22 cellular contexts compared by ENCODE assay signal in the genomic region with DNA sequence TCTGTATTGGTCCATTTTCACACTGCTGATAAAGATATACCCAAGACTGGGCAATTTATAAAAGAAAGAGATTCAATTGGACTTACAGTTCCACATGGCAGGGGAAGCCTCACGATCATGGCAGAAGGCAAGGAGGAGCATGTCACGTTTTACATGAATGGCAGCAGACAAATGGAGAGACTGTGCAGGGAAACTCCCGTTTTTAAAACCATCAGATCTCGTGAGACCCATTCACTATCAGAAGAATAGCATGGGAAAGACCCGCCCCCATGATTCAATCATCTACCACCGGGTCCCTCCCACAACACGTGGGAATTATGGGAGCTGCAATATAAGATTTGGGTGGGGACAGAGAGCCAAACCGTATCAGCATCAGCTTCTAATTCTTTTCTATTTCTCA.
"Had no signal": no experiment of that assay in that cellular context is flagged by ENCODE, and none has a peak within 500 bp of the region (broad histone marks: within the 10 kb centered on the region; RNA-seq: fewer than 3 reads in every experiment).

No MANE protein-coding gene starts in this region.

- H3K27ac ChIP-seq: breast epithelium, foreskin keratinocyte, left ventricle myocardium inferior, ovary, prostate gland, WERI-Rb-1 had no signal

- H3K36me3 ChIP-seq: breast epithelium, left ventricle myocardium inferior, ovary, prostate gland, WERI-Rb-1 had no signal

- DNase-seq: activated CD4-positive, alpha-beta T cell treated with anti-CD3 and anti-CD28 coated beads for 1 hour; activated CD4-positive, alpha-beta T cell treated with anti-CD3 and anti-CD28 coated beads, Interleukin-2, amount 50 U/mL, for 1 hour; activated CD8-positive, alpha-beta memory T cell treated with anti-CD3 and anti-CD28 coated beads, Interleukin-2, amount 50 U/mL, for 48 hours; activated naive CD4-positive, alpha-beta T cell; activated T-cell treated with anti-CD3 and anti-CD28 coated beads, Interleukin-2, amount 50 U/mL, for 4 hours; cortex of kidney; effector CD4-positive, alpha-beta T cell; left ventricle myocardium inferior; midbrain; natural killer cell; ovary; stimulated activated CD4-positive, alpha-beta T cell treated with anti-CD3 and anti-CD28 coated beads, Interleukin-4, amount 100 ng/mL, for 24 hours; stimulated activated naive CD8-positive, alpha-beta T cell treated with anti-CD3 and anti-CD28 coated beads, Interleukin-15, Interleukin-2, amounts not matched to agents 100 U/mL and 50 U/mL, for 24 hours; T-cell; WERI-Rb-1 had no signal

- H3K27ac Mint-ChIP-seq: activated naive CD8-positive, alpha-beta T cell; activated T-helper 2 cell treated with anti-CD3 and anti-CD28 coated beads, Interferon-gamma antibody, Interleukin-2, Interleukin-4, amounts not matched to agents 10 μg/mL and 5 μg/mL and 100 μg/mL, durations not matched to agents 14 hours and 24 hours and 36 hours; immature natural killer cell; natural killer cell; T-cell; T-helper 2 cell treated with Interferon-gamma antibody and Interleukin-4, amounts not matched to agents 5 μg/mL and 100 μg/mL, for 36 hours had no signal

- H3K4me3 Mint-ChIP-seq: activated naive CD8-positive, alpha-beta T cell; activated T-cell treated with anti-CD3 and anti-CD28 coated beads, Interleukin-2, amount 50 U/mL, for 4 hours; immature natural killer cell; natural killer cell; T-cell; T-helper 2 cell treated with Interferon-gamma antibody and Interleukin-4, amounts not matched to agents 5 μg/mL and 100 μg/mL, for 36 hours had no signal

- H3K4me1 Mint-ChIP-seq: immature natural killer cell, natural killer cell had no signal

- H3K4me3 ChIP-seq: breast epithelium, left ventricle myocardium inferior, ovary, prostate gland had no signal

- ATAC-seq: stimulated activated naive CD8-positive, alpha-beta T cell treated with anti-CD3 and anti-CD28 coated beads, Interleukin-15, Interleukin-2, amounts not matched to agents 100 U/mL and 50 U/mL, for 24 hours; T-cell had no signal

- H3K9me3 ChIP-seq: breast epithelium, left ventricle myocardium inferior, ovary, prostate gland had no signal

- H3K9me3 Mint-ChIP-seq: activated T-cell treated with anti-CD3 and anti-CD28 coated beads, Interleukin-2, amount 50 U/mL, for 4 hours; activated T-helper 2 cell treated with anti-CD3 and anti-CD28 coated beads, Interferon-gamma antibody, Interleukin-2, Interleukin-4, amounts not matched to agents 10 μg/mL and 5 μg/mL and 100 μg/mL, durations not matched to agents 14 hours and 24 hours and 36 hours; immature natural killer cell; natural killer cell; T-cell; T-helper 2 cell treated with Interferon-gamma antibody and Interleukin-4, amounts not matched to agents 5 μg/mL and 100 μg/mL, for 36 hours had no signal

- H3K36me3 Mint-ChIP-seq: activated naive CD8-positive, alpha-beta T cell; immature natural killer cell; natural killer cell; T-cell had no signal

- H3K27me3 ChIP-seq: breast epithelium, foreskin keratinocyte, ovary had no signal

- H3K4me1 ChIP-seq: breast epithelium, left ventricle myocardium inferior, prostate gland had no signal

- H3K27me3 Mint-ChIP-seq: activated naive CD8-positive, alpha-beta T cell had no signal
